In the genomic region with DNA sequence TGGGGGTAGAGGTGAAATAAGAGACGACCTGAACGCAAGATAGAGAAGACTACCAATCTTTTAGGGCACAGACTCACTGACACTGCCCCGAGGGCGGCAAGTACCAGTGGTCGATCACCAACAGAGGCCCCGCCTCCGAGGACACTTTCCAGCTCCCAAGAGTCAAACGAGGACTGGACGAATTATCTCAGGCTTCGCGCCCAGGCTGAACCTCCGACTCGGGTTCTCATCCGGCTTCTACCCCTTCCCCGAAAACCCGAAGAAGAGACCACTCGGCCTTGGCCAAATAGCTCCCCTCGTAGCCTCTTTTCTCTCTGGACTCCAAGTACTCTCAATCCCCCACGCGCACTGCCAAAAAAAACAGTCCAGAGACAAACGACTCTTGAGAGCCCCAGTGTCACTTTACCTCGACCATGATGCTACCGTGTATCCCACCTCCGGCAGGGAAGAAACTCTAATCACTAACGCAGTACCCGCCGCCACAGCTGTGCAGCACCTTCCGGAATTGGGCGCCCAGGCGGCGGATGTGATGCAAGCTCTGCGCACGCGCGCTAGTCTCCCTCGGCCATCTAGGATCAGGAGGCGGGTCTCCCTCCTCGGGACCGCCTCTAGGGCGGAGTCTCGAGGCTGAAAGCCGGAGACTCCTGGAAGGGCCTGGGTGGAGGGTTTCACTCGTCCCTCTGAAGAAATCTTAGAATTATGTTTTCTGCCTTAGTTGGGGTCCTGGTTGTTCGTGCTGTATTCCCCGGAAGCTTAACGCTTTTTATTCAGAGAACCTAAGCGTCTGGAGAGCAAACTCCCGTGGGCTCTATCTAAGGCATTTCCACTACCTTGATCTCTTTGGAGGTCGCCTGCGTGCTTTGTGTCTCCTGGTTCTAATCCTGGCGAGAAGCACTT, we compare ENCODE assay signal across 1 cellular context.
TF ChIP-seq lines count a peak whose summit lies in the region.

A gene (minus strand): TSS at position 507 of the 897 bp plus-strand sequence. CDS start 92 bp downstream, at position 415.

TF ChIP-seq in HepG2, 621 proteins besides CTCF, POLR2A, EP300 and RAD21 (continued from another document and continues in another):
- TF ChIP-seq, protein P1, sequence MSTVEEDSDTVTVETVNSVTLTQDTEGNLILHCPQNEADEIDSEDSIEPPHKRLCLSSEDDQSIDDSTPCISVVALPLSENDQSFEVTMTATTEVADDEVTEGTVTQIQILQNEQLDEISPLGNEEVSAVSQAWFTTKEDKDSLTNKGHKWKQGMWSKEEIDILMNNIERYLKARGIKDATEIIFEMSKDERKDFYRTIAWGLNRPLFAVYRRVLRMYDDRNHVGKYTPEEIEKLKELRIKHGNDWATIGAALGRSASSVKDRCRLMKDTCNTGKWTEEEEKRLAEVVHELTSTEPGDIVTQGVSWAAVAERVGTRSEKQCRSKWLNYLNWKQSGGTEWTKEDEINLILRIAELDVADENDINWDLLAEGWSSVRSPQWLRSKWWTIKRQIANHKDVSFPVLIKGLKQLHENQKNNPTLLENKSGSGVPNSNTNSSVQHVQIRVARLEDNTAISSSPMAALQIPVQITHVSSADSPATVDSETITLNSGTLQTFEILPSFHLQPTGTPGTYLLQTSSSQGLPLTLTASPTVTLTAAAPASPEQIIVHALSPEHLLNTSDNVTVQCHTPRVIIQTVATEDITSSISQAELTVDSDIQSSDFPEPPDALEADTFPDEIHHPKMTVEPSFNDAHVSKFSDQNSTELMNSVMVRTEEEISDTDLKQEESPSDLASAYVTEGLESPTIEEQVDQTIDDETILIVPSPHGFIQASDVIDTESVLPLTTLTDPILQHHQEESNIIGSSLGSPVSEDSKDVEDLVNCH (CRISPR knock-in tag; IDR thresholded peaks at IDR 0.05) = 0 out of 2 replicates have a peak, but pooled peaks have one; percentile 41
- no peak for TF ChIP-seq ZBTB1 (CRISPR knock-in tag; IDR thresholded peaks at IDR 0.05; ENCODE audit: borderline replicate concordance)
- TF ChIP-seq, protein P2, sequence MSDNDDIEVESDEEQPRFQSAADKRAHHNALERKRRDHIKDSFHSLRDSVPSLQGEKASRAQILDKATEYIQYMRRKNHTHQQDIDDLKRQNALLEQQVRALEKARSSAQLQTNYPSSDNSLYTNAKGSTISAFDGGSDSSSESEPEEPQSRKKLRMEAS (IDR thresholded peaks at IDR 0.05) = peak; percentile 50; the same call in 1 of the 2 replicates
- no peak for TF ChIP-seq NFATC3 (CRISPR knock-in tag; IDR thresholded peaks at IDR 0.05)
- no peak for TF ChIP-seq ZNF773 (CRISPR knock-in tag; IDR thresholded peaks at IDR 0.05; ENCODE audit: borderline replicate concordance)
- no peak for TF ChIP-seq SMARCC2 (IDR thresholded peaks at IDR 0.05)
- TF ChIP-seq HES4 (CRISPR knock-in tag; IDR thresholded peaks at IDR 0.05; ENCODE audit: borderline replicate concordance) = no peak
- TF ChIP-seq GATAD2A (CRISPR knock-in tag; IDR thresholded peaks at IDR 0.05) = no peak; the same call in 1 of the 2 replicates
- no peak for TF ChIP-seq FOSL1 (CRISPR knock-in tag; IDR thresholded peaks at IDR 0.05; ENCODE audit: borderline replicate concordance)
- no peak for TF ChIP-seq ZBTB7A (CRISPR knock-in tag; IDR thresholded peaks at IDR 0.05)
- TF ChIP-seq MAFG (CRISPR knock-in tag; IDR thresholded peaks at IDR 0.05) = no peak
- TF ChIP-seq, protein P3, sequence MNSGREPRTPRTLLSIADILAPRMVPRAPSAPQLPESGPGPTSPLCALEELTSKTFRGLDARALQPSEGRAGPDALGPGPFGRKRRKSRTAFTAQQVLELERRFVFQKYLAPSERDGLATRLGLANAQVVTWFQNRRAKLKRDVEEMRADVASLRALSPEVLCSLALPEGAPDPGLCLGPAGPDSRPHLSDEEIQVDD (CRISPR knock-in tag; IDR thresholded peaks at IDR 0.05; ENCODE audit: borderline replicate concordance) = no peak
- TF ChIP-seq, protein P4, sequence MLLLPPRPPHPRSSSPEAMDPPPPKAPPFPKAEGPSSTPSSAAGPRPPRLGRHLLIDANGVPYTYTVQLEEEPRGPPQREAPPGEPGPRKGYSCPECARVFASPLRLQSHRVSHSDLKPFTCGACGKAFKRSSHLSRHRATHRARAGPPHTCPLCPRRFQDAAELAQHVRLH (CRISPR knock-in tag; IDR thresholded peaks at IDR 0.05; ENCODE audit: borderline replicate concordance, low read depth) = no peak; the same call in 1 of the 2 replicates
- no peak for TF ChIP-seq ZNF138 (CRISPR knock-in tag; IDR thresholded peaks at IDR 0.05; ENCODE audit: low read depth)
- no peak for TF ChIP-seq PTBP1 (IDR thresholded peaks at IDR 0.05; ENCODE audit: low read depth, low read length, poor library complexity, severe bottlenecking)
- 0 out of 2 replicates have a peak, but pooled peaks have one; percentile 38 for TF ChIP-seq KLF12 (CRISPR knock-in tag; IDR thresholded peaks at IDR 0.05; ENCODE audit: borderline replicate concordance)
- TF ChIP-seq, protein P5, sequence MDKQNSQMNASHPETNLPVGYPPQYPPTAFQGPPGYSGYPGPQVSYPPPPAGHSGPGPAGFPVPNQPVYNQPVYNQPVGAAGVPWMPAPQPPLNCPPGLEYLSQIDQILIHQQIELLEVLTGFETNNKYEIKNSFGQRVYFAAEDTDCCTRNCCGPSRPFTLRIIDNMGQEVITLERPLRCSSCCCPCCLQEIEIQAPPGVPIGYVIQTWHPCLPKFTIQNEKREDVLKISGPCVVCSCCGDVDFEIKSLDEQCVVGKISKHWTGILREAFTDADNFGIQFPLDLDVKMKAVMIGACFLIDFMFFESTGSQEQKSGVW (CRISPR knock-in tag; IDR thresholded peaks at IDR 0.05; ENCODE audit: borderline replicate concordance) = no peak
- TF ChIP-seq ZNF747 (CRISPR knock-in tag; IDR thresholded peaks at IDR 0.05; ENCODE audit: borderline replicate concordance) = no peak
- TF ChIP-seq HOXA5 (CRISPR knock-in tag; IDR thresholded peaks at IDR 0.05) = no peak
- no peak for TF ChIP-seq HDAC6 (IDR thresholded peaks at IDR 0.05; ENCODE audit: low read depth, low read length)
- no peak for TF ChIP-seq ZNF296 (CRISPR knock-in tag; conservative IDR thresholded peaks at IDR 0.05)
- no peak for TF ChIP-seq RBM22 (optimal IDR thresholded peaks at IDR 0.05; ENCODE audit: low read length)
- TF ChIP-seq, protein P6, sequence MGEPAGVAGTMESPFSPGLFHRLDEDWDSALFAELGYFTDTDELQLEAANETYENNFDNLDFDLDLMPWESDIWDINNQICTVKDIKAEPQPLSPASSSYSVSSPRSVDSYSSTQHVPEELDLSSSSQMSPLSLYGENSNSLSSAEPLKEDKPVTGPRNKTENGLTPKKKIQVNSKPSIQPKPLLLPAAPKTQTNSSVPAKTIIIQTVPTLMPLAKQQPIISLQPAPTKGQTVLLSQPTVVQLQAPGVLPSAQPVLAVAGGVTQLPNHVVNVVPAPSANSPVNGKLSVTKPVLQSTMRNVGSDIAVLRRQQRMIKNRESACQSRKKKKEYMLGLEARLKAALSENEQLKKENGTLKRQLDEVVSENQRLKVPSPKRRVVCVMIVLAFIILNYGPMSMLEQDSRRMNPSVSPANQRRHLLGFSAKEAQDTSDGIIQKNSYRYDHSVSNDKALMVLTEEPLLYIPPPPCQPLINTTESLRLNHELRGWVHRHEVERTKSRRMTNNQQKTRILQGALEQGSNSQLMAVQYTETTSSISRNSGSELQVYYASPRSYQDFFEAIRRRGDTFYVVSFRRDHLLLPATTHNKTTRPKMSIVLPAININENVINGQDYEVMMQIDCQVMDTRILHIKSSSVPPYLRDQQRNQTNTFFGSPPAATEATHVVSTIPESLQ (CRISPR knock-in tag; conservative IDR thresholded peaks at IDR 0.05) = no peak
- TF ChIP-seq, protein P7, sequence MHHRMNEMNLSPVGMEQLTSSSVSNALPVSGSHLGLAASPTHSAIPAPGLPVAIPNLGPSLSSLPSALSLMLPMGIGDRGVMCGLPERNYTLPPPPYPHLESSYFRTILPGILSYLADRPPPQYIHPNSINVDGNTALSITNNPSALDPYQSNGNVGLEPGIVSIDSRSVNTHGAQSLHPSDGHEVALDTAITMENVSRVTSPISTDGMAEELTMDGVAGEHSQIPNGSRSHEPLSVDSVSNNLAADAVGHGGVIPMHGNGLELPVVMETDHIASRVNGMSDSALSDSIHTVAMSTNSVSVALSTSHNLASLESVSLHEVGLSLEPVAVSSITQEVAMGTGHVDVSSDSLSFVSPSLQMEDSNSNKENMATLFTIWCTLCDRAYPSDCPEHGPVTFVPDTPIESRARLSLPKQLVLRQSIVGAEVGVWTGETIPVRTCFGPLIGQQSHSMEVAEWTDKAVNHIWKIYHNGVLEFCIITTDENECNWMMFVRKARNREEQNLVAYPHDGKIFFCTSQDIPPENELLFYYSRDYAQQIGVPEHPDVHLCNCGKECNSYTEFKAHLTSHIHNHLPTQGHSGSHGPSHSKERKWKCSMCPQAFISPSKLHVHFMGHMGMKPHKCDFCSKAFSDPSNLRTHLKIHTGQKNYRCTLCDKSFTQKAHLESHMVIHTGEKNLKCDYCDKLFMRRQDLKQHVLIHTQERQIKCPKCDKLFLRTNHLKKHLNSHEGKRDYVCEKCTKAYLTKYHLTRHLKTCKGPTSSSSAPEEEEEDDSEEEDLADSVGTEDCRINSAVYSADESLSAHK (CRISPR knock-in tag; IDR thresholded peaks at IDR 0.05; ENCODE audit: borderline replicate concordance) = no peak
- no peak for TF ChIP-seq REL (CRISPR knock-in tag; conservative IDR thresholded peaks at IDR 0.05)
- TF ChIP-seq, protein P8, sequence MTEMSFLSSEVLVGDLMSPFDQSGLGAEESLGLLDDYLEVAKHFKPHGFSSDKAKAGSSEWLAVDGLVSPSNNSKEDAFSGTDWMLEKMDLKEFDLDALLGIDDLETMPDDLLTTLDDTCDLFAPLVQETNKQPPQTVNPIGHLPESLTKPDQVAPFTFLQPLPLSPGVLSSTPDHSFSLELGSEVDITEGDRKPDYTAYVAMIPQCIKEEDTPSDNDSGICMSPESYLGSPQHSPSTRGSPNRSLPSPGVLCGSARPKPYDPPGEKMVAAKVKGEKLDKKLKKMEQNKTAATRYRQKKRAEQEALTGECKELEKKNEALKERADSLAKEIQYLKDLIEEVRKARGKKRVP (CRISPR knock-in tag; IDR thresholded peaks at IDR 0.05) = peak in 1 of 2 experiments; percentile 94; a peak in 2 of 4 replicates
- TF ChIP-seq, protein P9, sequence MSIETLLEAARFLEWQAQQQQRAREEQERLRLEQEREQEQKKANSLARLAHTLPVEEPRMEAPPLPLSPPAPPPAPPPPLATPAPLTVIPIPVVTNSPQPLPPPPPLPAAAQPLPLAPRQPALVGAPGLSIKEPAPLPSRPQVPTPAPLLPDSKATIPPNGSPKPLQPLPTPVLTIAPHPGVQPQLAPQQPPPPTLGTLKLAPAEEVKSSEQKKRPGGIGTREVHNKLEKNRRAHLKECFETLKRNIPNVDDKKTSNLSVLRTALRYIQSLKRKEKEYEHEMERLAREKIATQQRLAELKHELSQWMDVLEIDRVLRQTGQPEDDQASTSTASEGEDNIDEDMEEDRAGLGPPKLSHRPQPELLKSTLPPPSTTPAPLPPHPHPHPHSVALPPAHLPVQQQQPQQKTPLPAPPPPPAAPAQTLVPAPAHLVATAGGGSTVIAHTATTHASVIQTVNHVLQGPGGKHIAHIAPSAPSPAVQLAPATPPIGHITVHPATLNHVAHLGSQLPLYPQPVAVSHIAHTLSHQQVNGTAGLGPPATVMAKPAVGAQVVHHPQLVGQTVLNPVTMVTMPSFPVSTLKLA (IDR thresholded peaks at IDR 0.05) = no peak
- peak; percentile 56 for TF ChIP-seq TEAD3 (CRISPR knock-in tag; optimal IDR thresholded peaks at IDR 0.05; ENCODE audit: borderline replicate concordance)
- no peak for TF ChIP-seq ZNF619 (CRISPR knock-in tag; IDR thresholded peaks at IDR 0.05)
- TF ChIP-seq, protein P10, sequence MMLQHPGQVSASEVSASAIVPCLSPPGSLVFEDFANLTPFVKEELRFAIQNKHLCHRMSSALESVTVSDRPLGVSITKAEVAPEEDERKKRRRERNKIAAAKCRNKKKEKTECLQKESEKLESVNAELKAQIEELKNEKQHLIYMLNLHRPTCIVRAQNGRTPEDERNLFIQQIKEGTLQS (CRISPR knock-in tag; IDR thresholded peaks at IDR 0.05) = no peak
- TF ChIP-seq IRF2 (CRISPR knock-in tag; IDR thresholded peaks at IDR 0.05) = peak; percentile 70
- TF ChIP-seq, protein P11, sequence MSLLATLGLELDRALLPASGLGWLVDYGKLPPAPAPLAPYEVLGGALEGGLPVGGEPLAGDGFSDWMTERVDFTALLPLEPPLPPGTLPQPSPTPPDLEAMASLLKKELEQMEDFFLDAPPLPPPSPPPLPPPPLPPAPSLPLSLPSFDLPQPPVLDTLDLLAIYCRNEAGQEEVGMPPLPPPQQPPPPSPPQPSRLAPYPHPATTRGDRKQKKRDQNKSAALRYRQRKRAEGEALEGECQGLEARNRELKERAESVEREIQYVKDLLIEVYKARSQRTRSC (CRISPR knock-in tag; IDR thresholded peaks at IDR 0.05; ENCODE audit: low read depth) = no peak
- no peak for TF ChIP-seq ZNF317 (CRISPR knock-in tag; IDR thresholded peaks at IDR 0.05)
- TF ChIP-seq ZNF83 (CRISPR knock-in tag; IDR thresholded peaks at IDR 0.05; ENCODE audit: borderline replicate concordance) = no peak
- no peak for TF ChIP-seq ZNF841 (CRISPR knock-in tag; IDR thresholded peaks at IDR 0.05; ENCODE audit: borderline replicate concordance)
- TF ChIP-seq ZNF883 (CRISPR knock-in tag; IDR thresholded peaks at IDR 0.05; ENCODE audit: not compliant biosample characterization) = peak; percentile 48
- no peak for TF ChIP-seq ZNF772 (CRISPR knock-in tag; IDR thresholded peaks at IDR 0.05)
- TF ChIP-seq, protein P12, sequence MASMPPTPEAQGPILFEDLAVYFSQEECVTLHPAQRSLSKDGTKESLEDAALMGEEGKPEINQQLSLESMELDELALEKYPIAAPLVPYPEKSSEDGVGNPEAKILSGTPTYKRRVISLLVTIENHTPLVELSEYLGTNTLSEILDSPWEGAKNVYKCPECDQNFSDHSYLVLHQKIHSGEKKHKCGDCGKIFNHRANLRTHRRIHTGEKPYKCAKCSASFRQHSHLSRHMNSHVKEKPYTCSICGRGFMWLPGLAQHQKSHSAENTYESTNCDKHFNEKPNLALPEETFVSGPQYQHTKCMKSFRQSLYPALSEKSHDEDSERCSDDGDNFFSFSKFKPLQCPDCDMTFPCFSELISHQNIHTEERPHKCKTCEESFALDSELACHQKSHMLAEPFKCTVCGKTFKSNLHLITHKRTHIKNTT (CRISPR knock-in tag; IDR thresholded peaks at IDR 0.05) = no peak
- no peak for TF ChIP-seq FOXM1 (CRISPR knock-in tag; IDR thresholded peaks at IDR 0.05)
- TF ChIP-seq YEATS4 (CRISPR knock-in tag; IDR thresholded peaks at IDR 0.05; ENCODE audit: borderline replicate concordance) = peak; percentile 47; the same call in 1 of the 2 replicates
- no peak for TF ChIP-seq POLR2AphosphoS2 (IDR thresholded peaks at IDR 0.05; ENCODE audit: low read depth, low read length)
- TF ChIP-seq, protein P13, sequence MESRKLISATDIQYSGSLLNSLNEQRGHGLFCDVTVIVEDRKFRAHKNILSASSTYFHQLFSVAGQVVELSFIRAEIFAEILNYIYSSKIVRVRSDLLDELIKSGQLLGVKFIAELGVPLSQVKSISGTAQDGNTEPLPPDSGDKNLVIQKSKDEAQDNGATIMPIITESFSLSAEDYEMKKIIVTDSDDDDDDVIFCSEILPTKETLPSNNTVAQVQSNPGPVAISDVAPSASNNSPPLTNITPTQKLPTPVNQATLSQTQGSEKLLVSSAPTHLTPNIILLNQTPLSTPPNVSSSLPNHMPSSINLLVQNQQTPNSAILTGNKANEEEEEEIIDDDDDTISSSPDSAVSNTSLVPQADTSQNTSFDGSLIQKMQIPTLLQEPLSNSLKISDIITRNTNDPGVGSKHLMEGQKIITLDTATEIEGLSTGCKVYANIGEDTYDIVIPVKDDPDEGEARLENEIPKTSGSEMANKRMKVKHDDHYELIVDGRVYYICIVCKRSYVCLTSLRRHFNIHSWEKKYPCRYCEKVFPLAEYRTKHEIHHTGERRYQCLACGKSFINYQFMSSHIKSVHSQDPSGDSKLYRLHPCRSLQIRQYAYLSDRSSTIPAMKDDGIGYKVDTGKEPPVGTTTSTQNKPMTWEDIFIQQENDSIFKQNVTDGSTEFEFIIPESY (CRISPR knock-in tag; IDR thresholded peaks at IDR 0.05) = no peak
- peak; percentile 40 for TF ChIP-seq SALL1 (CRISPR knock-in tag; IDR thresholded peaks at IDR 0.05)
